In genomic region chr11:102111787-102112653, GRCh38 we compare ENCODE assay signal across 8 cellular contexts. TPM values are rescaled to one million over a fixed set of nuclear protein-coding genes. Genes with fewer than 3 reads are reported as not detected.
DNase-seq lines count a peak whose midpoint lies in the region; ATAC-seq and TF ChIP-seq lines count a peak whose summit lies in the region.

No MANE protein-coding gene starts in this region.

- peaks cover 55% of the 10 kb centered on the region for H3F3A ChIP-seq in GM23248 (ENCODE audit: insufficient read depth)
- H3F3A ChIP-seq in SK-N-SH (replicated peaks; ENCODE audit: insufficient read depth): peaks cover 54% of the 10 kb centered on the region

- H3K9me3 ChIP-seq in GM23248 (ENCODE audit: low read depth): no peaks in the 10 kb centered on the region
- H3K9me3 ChIP-seq in SK-N-SH: no peaks in the 10 kb centered on the region
- no peaks in the 10 kb centered on the region for H3K9me3 ChIP-seq in thoracic aorta

- H4K20me1 ChIP-seq in GM23248 (ENCODE audit: insufficient read depth) (no peaks in the 10 kb centered on the region), SK-N-SH (ENCODE audit: insufficient read depth) (peaks cover 2% of the 10 kb centered on the region; the same call in 1 of the 2 replicates)

- CTCF ChIA-PET in SK-N-SH (lab: Yijun Ruan, JAX): no interaction called here

- H3K4me2 ChIP-seq in GM23248 (ENCODE audit: unreplicated experiment): peak overlapping the region; percentile 81
- peak overlapping the region; percentile 83 for H3K4me2 ChIP-seq in SK-N-SH

- H3K27ac ChIP-seq in GM23248 (peak overlapping the region; percentile 92), SK-N-SH (ENCODE audit: low read depth in 2 of 2, low read length in 1 of 2) (peak overlapping the region; percentile 86 to 97), thoracic aorta (peak overlapping the region; percentile 99 to 100)

- ATAC-seq in thoracic aorta (ENCODE audit: insufficient number of reproducible peaks, low FRiP score, low read depth): peak; percentile 45
- ATAC-seq in GM21390 (IDR thresholded peaks at IDR 0.05; ENCODE audit: unreplicated experiment): no peak
- no peak for ATAC-seq in HG03095 (IDR thresholded peaks at IDR 0.05; ENCODE audit: unreplicated experiment)

- no peak for TF ChIP-seq CTCF in SK-N-SH (IDR thresholded peaks at IDR 0.05)
- TF ChIP-seq CTCF in lower leg skin (IDR thresholded peaks at IDR 0.05): no peak
- no peak for TF ChIP-seq CTCF in thoracic aorta (IDR thresholded peaks at IDR 0.05)

- H3K9me2 ChIP-seq in GM23248 (ENCODE audit: insufficient read depth) (no peaks in the 10 kb centered on the region), SK-N-SH (no peaks in the 10 kb centered on the region)

- peak overlapping the region; percentile 84 for H3K4me3 ChIP-seq in GM23248
- peak overlapping the region; percentile 71 to 92 for H3K4me3 ChIP-seq in SK-N-SH (ENCODE audit: low read depth in 2 of 2, low read length in 1 of 2)
- peak overlapping the region; percentile 59 for H3K4me3 ChIP-seq in lower leg skin (ENCODE audit: low read depth, poor library complexity, severe bottlenecking)
- H3K4me3 ChIP-seq in thoracic aorta: peak overlapping the region; percentile 85

- WGBS in GM23248 (ENCODE audit: low coverage in 1 of 2, low lambda C conversion rate in 2 of 2, missing lambda C conversion rate in 2 of 2), 2 experiments: 0 to 1% methylated on average over 23 of the region's 23 CpGs
- 2% methylated on average over 23 of the region's 23 CpGs for WGBS in SK-N-SH (ENCODE audit: low lambda C conversion rate)
- WGBS in lower leg skin, 2 donors: 2% methylated on average over 23 of the region's 23 CpGs

- in situ Hi-C loops in GM23248 (cut with MboI): no loop called here

- intact Hi-C loops in lower leg skin (cut with DNase I; ENCODE audit: low total_unique reads): no loop called here

- POLR2A ChIA-PET in SK-N-SH (lab: Yijun Ruan, JAX): no interaction called here

- H3K36me3 ChIP-seq in GM23248 (ENCODE audit: low read depth) (peaks cover 5% of the 10 kb centered on the region; the same call in 1 of the 2 replicates), SK-N-SH (replicated peaks in 1 of 2; ENCODE audit: control insufficient read depth in 1 of 2, insufficient read depth in 2 of 2, low read length in 1 of 2) (peaks cover 5 to 22% of the 10 kb centered on the region in 2 experiments), thoracic aorta (no peaks in the 10 kb centered on the region)

- peaks cover 80% of the 10 kb centered on the region for H3K79me2 ChIP-seq in GM23248 (ENCODE audit: insufficient read depth)
- H3K79me2 ChIP-seq in SK-N-SH (ENCODE audit: insufficient read depth): peaks cover 72% of the 10 kb centered on the region

- DNase-seq in GM23248 (peak; percentile 92), SK-N-SH (no peak), dermis microvascular lymphatic vessel endothelial cell (ENCODE audit: low read depth in 2 of 2) (peak; percentile 81 to 92), lower leg skin (ENCODE audit: low spot score in 2 of 2) (peak in 1 of 2 donors; percentile 53), thoracic aorta (ENCODE audit: low spot score) (peak; percentile 9), UCSD-AML1 (lab: John Stamatoyannopoulos, UW; ENCODE audit: unreplicated experiment) (no peak)

- H3K9ac ChIP-seq in GM23248: peak overlapping the region; percentile 92
- H3K9ac ChIP-seq in SK-N-SH: peak overlapping the region; percentile 91

- no peaks in the 10 kb centered on the region for H3K27me3 ChIP-seq in GM23248 (replicated peaks; ENCODE audit: insufficient read depth)
- H3K27me3 ChIP-seq in SK-N-SH (ENCODE audit: insufficient read depth): no peaks in the 10 kb centered on the region
- H3K27me3 ChIP-seq in thoracic aorta (replicated peaks; ENCODE audit: insufficient read depth): no peaks in the 10 kb centered on the region

- peaks cover 43% of the 10 kb centered on the region for H3K4me1 ChIP-seq in GM23248 (ENCODE audit: insufficient read depth)
- peaks cover 3 to 41% of the 10 kb centered on the region in 2 experiments; a peak in 3 of 4 replicates for H3K4me1 ChIP-seq in SK-N-SH (ENCODE audit: control insufficient read depth in 1 of 2, insufficient read depth in 2 of 2, low read depth in 1 of 2, low read length in 1 of 2)
- peaks cover 27 to 46% of the 10 kb centered on the region in 2 donors for H3K4me1 ChIP-seq in thoracic aorta (ENCODE audit: control insufficient read depth in 1 of 2, low read depth in 2 of 2)

- TF ChIP-seq EP300 in SK-N-SH (IDR thresholded peaks at IDR 0.05; ENCODE audit: borderline replicate concordance in 1 of 2, low read depth in 1 of 2, low read length in 1 of 2): peak in 1 of 2 experiments; percentile 24; a peak in 1 of 4 replicates

- H2AFZ ChIP-seq in GM23248: peak overlapping the region; percentile 61
- H2AFZ ChIP-seq in SK-N-SH (ENCODE audit: low read depth): no peak overlapping the region

- no peak for TF ChIP-seq RAD21 in SK-N-SH (IDR thresholded peaks at IDR 0.05; ENCODE audit: low read length)

- no peak for TF ChIP-seq POLR2A in lower leg skin (IDR thresholded peaks at IDR 0.05)

TF ChIP-seq in SK-N-SH, 30 proteins besides CTCF, POLR2A, EP300 and RAD21:
- no peak for TF ChIP-seq SIN3A (IDR thresholded peaks at IDR 0.05; ENCODE audit: borderline replicate concordance, low read depth, low read length)
- TF ChIP-seq YY1 (IDR thresholded peaks at IDR 0.05; ENCODE audit: low read depth): peak; percentile 81
- peak; percentile 39; the same call in 1 of the 2 replicates for TF ChIP-seq PBX3 (IDR thresholded peaks at IDR 0.05)
- TF ChIP-seq USF2 (IDR thresholded peaks at IDR 0.05; ENCODE audit: borderline replicate concordance, low read depth, low read length): no peak
- TF ChIP-seq TAF1 (IDR thresholded peaks at IDR 0.05; ENCODE audit: borderline replicate concordance, low read depth, low read length): peak; percentile 6; the same call in 1 of the 2 replicates
- TF ChIP-seq TEAD4 (IDR thresholded peaks at IDR 0.05; ENCODE audit: borderline replicate concordance, insufficient read depth): no peak
- peak; percentile 90 for TF ChIP-seq FOSL2 (IDR thresholded peaks at IDR 0.05; ENCODE audit: borderline replicate concordance, low read depth)
- TF ChIP-seq RCOR1 (IDR thresholded peaks at IDR 0.05; ENCODE audit: low read length): no peak
- no peak for TF ChIP-seq EZH2phosphoT487 (IDR thresholded peaks at IDR 0.05; ENCODE audit: borderline replicate concordance, low read depth)
- peak; percentile 71; the same call in 1 of the 2 replicates for TF ChIP-seq TCF12 (IDR thresholded peaks at IDR 0.05)
- TF ChIP-seq MAX (IDR thresholded peaks at IDR 0.05; ENCODE audit: low read depth): peak; percentile 37; the same call in 1 of the 2 replicates
- peak; percentile 72 for TF ChIP-seq JUND (IDR thresholded peaks at IDR 0.05)
- no peak for TF ChIP-seq CHD2 (IDR thresholded peaks at IDR 0.05; ENCODE audit: low read length, partially characterized antibody)

RNA-seq across cellular contexts. Expression of gene YAP1, which starts 1.8 kb away (rescaled TPM):
- total RNA-seq in GM23248 (2014; rRNA removed; shearing (Covaris generic)): 118 and 136 TPM in 2 replicates
- polyA plus RNA-seq in GM23248 (2016; fragmentation: Nextera tagmentation; extraction: Ambion mirVana) (11.0 and 11.9 TPM in 2 replicates), SK-N-SH (2012; rRNA removed) (50.8 and 53.2 TPM in 2 replicates)
- 41.4 and 59.2 TPM in 2 replicates for polyA plus RNA-seq in SK-N-SH (2012; cell fraction: cytosol; rRNA removed)
- polyA plus RNA-seq in SK-N-SH (2012; cell fraction: nucleus; rRNA removed): 43.5 and 59.3 TPM in 2 replicates
- total RNA-seq in dermis microvascular lymphatic vessel endothelial cell (63.3 and 109 TPM in 2 replicates), lower leg skin (100 to 1,000 TPM; 164 to 241 (median 211) TPM), thoracic aorta (100 to 1,000 TPM; 355 to 434 TPM)

Comparison
In these comparisons a context has a peak if more than half of its experiments do, and no peak if none do; other contexts are left out.
1. DNase-seq: peak in GM23248 (single experiment), dermis microvascular lymphatic vessel endothelial cell (2 of 2) and thoracic aorta (single experiment); none in SK-N-SH (single experiment) and UCSD-AML1 (single experiment).
2. Peak in every context shown above with its lines, with median percentiles within 50 percentile points of each other: H3K27ac ChIP-seq and H3K4me3 ChIP-seq.